ENCODE assay signal across 8 cellular contexts in genomic region chr2:64606495-64607363, GRCh38. TPM values are rescaled to one million over a fixed set of nuclear protein-coding genes. Genes with fewer than 3 reads are reported as not detected.
DNase-seq lines count a peak whose midpoint lies in the region; ATAC-seq, FAIRE-seq and TF ChIP-seq lines count a peak whose summit lies in the region.

No MANE protein-coding gene starts in this region.

- no peak overlapping the region for H4K8ac ChIP-seq in H9 (replicated peaks; ENCODE audit: insufficient read length, low read depth, low read length)

- H3K56ac ChIP-seq in H9 (ENCODE audit: insufficient read length, low read depth, low read length) = no peak overlapping the region

- H2AK5ac ChIP-seq in H9 (ENCODE audit: insufficient read length, low read length) = no peak overlapping the region

- no peak overlapping the region for H3K23ac ChIP-seq in H9 (ENCODE audit: insufficient read length, low read depth, low read length)

- no peak overlapping the region for H2BK12ac ChIP-seq in H9 (ENCODE audit: insufficient read length, low read depth, low read length)

- H3K9ac ChIP-seq in H9 (ENCODE audit: extremely low read depth, insufficient read length, low read length) = no peak overlapping the region

- no peak overlapping the region for H2BK20ac ChIP-seq in H9 (ENCODE audit: low read depth, low read length, poor library complexity, severe bottlenecking)

- FAIRE-seq in frontal cortex (lab: Jason Lieb, UNC) = no peak

- H3K27me3 Mint-ChIP-seq in H9 (ENCODE audit: low read depth) (peaks cover 37% of the 10 kb centered on the region), progenitor cell of endocrine pancreas (peaks cover 7% of the 10 kb centered on the region)
- no peaks in the 10 kb centered on the region for H3K27me3 Mint-ChIP-seq in activated T-cell treated with anti-CD3 and anti-CD28 coated beads, Interleukin-2, amount 50 U/mL, for 24 hours

- H2BK5ac ChIP-seq in H9 (ENCODE audit: insufficient read length, low read length) = no peak overlapping the region

- H4K20me1 ChIP-seq in H9 (ENCODE audit: control insufficient read depth, insufficient read depth, insufficient read length) = no peaks in the 10 kb centered on the region

- no peak overlapping the region for H3T11ph ChIP-seq in H9 (ENCODE audit: low read length)

- no peaks in the 10 kb centered on the region for H3K79me2 ChIP-seq in H9 (ENCODE audit: insufficient read depth, low read length)

- H3K36me3 ChIP-seq in upper lobe of right lung = no peaks in the 10 kb centered on the region

- H3K79me1 ChIP-seq in H9 (ENCODE audit: insufficient read depth, low read depth, low read length, poor library complexity, severe bottlenecking) = no peaks in the 10 kb centered on the region

- peaks cover 8 to 21% of the 10 kb centered on the region in 2 experiments; a peak in 3 of 4 replicates for H3K4me1 Mint-ChIP-seq in H9
- peaks cover 31% of the 10 kb centered on the region for H3K4me1 Mint-ChIP-seq in activated T-cell treated with anti-CD3 and anti-CD28 coated beads, Interleukin-2, amount 50 U/mL, for 24 hours (ENCODE audit: low read depth)
- H3K4me1 Mint-ChIP-seq in progenitor cell of endocrine pancreas (ENCODE audit: low read depth) = peaks cover 19% of the 10 kb centered on the region

- ATAC-seq in upper lobe of right lung = peak; percentile 80

- DNase-seq in GM10266 (ENCODE audit: extremely low spot score) = peak; percentile 95
- DNase-seq in H9 = peak; percentile 87
- DNase-seq in NAMALWA (ENCODE audit: low spot score) = peak; percentile 74
- DNase-seq in activated T-cell treated with anti-CD3 and anti-CD28 coated beads, Interleukin-2, amount 50 U/mL, for 24 hours = peak; percentile 84
- peak; percentile 94 for DNase-seq in germinal center (ENCODE audit: low spot score)
- no peak for DNase-seq in progenitor cell of endocrine pancreas (ENCODE audit: low spot score, unreplicated experiment)
- DNase-seq in upper lobe of right lung = peak; percentile 88
- DNase-seq in frontal cortex (ENCODE audit: low spot score in 2 of 2) = no peak

- H3K27me3 ChIP-seq in H9 (ENCODE audit: insufficient read depth, low read length) = no peaks in the 10 kb centered on the region; the same call in 1 of the 2 replicates
- no peaks in the 10 kb centered on the region for H3K27me3 ChIP-seq in upper lobe of right lung

- H2BK15ac ChIP-seq in H9 (ENCODE audit: low read depth, low read length) = no peak overlapping the region

- peaks cover 4 to 12% (median 4%) of the 10 kb centered on the region in 3 experiments; a peak in 4 of 7 replicates for H3K36me3 Mint-ChIP-seq in H9 (ENCODE audit: insufficient read depth in 1 of 3, low read depth in 3 of 3)
- H3K36me3 Mint-ChIP-seq in activated T-cell treated with anti-CD3 and anti-CD28 coated beads, Interleukin-2, amount 50 U/mL, for 24 hours (ENCODE audit: low read depth) = no peaks in the 10 kb centered on the region
- H3K36me3 Mint-ChIP-seq in progenitor cell of endocrine pancreas (ENCODE audit: insufficient read depth) = no peaks in the 10 kb centered on the region

- H2AFZ ChIP-seq in H9 (ENCODE audit: low read length) = no peak overlapping the region

- H2BK120ac ChIP-seq in H9 (ENCODE audit: low read depth, low read length, poor library complexity, severe bottlenecking) = no peak overlapping the region

- H3K18ac ChIP-seq in H9 (ENCODE audit: insufficient read length, low read depth, low read length) = no peak overlapping the region

- H3K23me2 ChIP-seq in H9 (ENCODE audit: insufficient read length, low read depth, low read length, poor library complexity, severe bottlenecking) = peaks cover 2% of the 10 kb centered on the region

- H3K9me3 ChIP-seq in H9 (ENCODE audit: control insufficient read depth, low read depth, low read length) (no peaks in the 10 kb centered on the region), upper lobe of right lung (no peaks in the 10 kb centered on the region)

- no peak overlapping the region for H4K91ac ChIP-seq in H9 (ENCODE audit: insufficient read length, low read depth, low read length)

- no peak overlapping the region for H3K14ac ChIP-seq in H9 (ENCODE audit: insufficient read depth, low read length)

- no peak overlapping the region for H3K4ac ChIP-seq in H9 (ENCODE audit: low read depth, low read length)

- H3K4me2 ChIP-seq in H9 (ENCODE audit: insufficient read depth, insufficient read length, low read length) = no peak overlapping the region

- H3K4me1 ChIP-seq in H9 (ENCODE audit: insufficient read depth, low read length) = no peaks in the 10 kb centered on the region
- peaks cover 11% of the 10 kb centered on the region for H3K4me1 ChIP-seq in upper lobe of right lung

- H3K4me3 Mint-ChIP-seq in H9 (no peak overlapping the region; a peak in 1 of 5 replicates), progenitor cell of endocrine pancreas (ENCODE audit: low read depth) (no peak overlapping the region)
- peak overlapping the region; percentile 53 for H3K4me3 Mint-ChIP-seq in activated T-cell treated with anti-CD3 and anti-CD28 coated beads, Interleukin-2, amount 50 U/mL, for 24 hours

- H3K9me3 Mint-ChIP-seq in H9 (peaks cover 4 to 7% of the 10 kb centered on the region in 2 experiments; a peak in 4 of 5 replicates), progenitor cell of endocrine pancreas (ENCODE audit: low read depth) (peaks cover 4% of the 10 kb centered on the region)
- H3K9me3 Mint-ChIP-seq in activated T-cell treated with anti-CD3 and anti-CD28 coated beads, Interleukin-2, amount 50 U/mL, for 24 hours = no peaks in the 10 kb centered on the region

- intact Hi-C loops in upper lobe of right lung (cut with DNase I) = loop anchor here (10.0 kb wide), 1 partner anchor 958 kb away; no protein-coding TSS in a partner anchor

- H3K27ac Mint-ChIP-seq in H9 = no peak overlapping the region
- peak overlapping the region; percentile 93 for H3K27ac Mint-ChIP-seq in activated T-cell treated with anti-CD3 and anti-CD28 coated beads, Interleukin-2, amount 50 U/mL, for 24 hours
- H3K27ac Mint-ChIP-seq in progenitor cell of endocrine pancreas = peak overlapping the region; percentile 71

- H3K27ac ChIP-seq in H9 (ENCODE audit: insufficient read length, low read depth, low read length) (no peak overlapping the region), upper lobe of right lung (no peak overlapping the region)

- no peak for TF ChIP-seq CTCF in GM10266 (IDR thresholded peaks at IDR 0.05; ENCODE audit: control insufficient read depth, insufficient read depth, low read depth, missing control alignments)
- no peak for TF ChIP-seq CTCF in H9 (conservative IDR thresholded peaks at IDR 0.05)
- no peak for TF ChIP-seq CTCF in progenitor cell of endocrine pancreas (IDR thresholded peaks at IDR 0.05; ENCODE audit: unreplicated experiment)
- TF ChIP-seq CTCF in upper lobe of right lung (IDR thresholded peaks at IDR 0.05) = no peak

- H3K4me3 ChIP-seq in upper lobe of right lung = peak overlapping the region; percentile 25

- WGBS in H9 (ENCODE audit: extremely low coverage, insufficient read length, low lambda C conversion rate) = no CpG with 5 or more reads among the region's 21 CpGs

- H4K5ac ChIP-seq in H9 (ENCODE audit: insufficient read length, low read depth, low read length) = no peak overlapping the region

RNA-seq across cellular contexts. Expression of gene SERTAD2, which starts 47.0 kb away (rescaled TPM):
- total RNA-seq in H9 (2021) (3.5 and 3.7 TPM in 2 replicates), progenitor cell of endocrine pancreas (19.0 and 20.7 TPM in 2 replicates), upper lobe of right lung (20.7 TPM), frontal cortex (3.7 TPM)

Comparison
In these comparisons a context has a peak if more than half of its experiments do, and no peak if none do; other contexts are left out.
1. DNase-seq: peak in GM10266 (single experiment), H9 (single experiment), NAMALWA (single experiment), activated T-cell treated with anti-CD3 and anti-CD28 coated beads, Interleukin-2, amount 50 U/mL, for 24 hours (single experiment), germinal center (single experiment) and upper lobe of right lung (single experiment); none in progenitor cell of endocrine pancreas (single experiment) and frontal cortex (0 of 2).
2. H3K27ac Mint-ChIP-seq: peak in activated T-cell treated with anti-CD3 and anti-CD28 coated beads, Interleukin-2, amount 50 U/mL, for 24 hours (single experiment) and progenitor cell of endocrine pancreas (single experiment); none in H9 (0 of 3).